9 cellular contexts compared by ENCODE assay signal in genomic region chr12:6295187-6295811, GRCh38. TPM values are rescaled to one million over a fixed set of nuclear protein-coding genes. Genes with fewer than 3 reads are reported as not detected.
DNase-seq lines count a peak whose midpoint lies in the region; ATAC-seq, FAIRE-seq and TF ChIP-seq lines count a peak whose summit lies in the region.
"Had no signal": no experiment of that assay in that cellular context is flagged by ENCODE, and none has a peak within 500 bp of the region (broad histone marks: within the 10 kb centered on the region; RNA-seq: fewer than 3 reads in every experiment).

No MANE protein-coding gene starts in this region.

- no peak overlapping the region for H3K4me3 ChIP-seq in A549
- no peak overlapping the region for H3K4me3 ChIP-seq in body of pancreas
- no peak overlapping the region for H3K4me3 ChIP-seq in testis

- H3K27me3 ChIP-seq in body of pancreas: no peaks in the 10 kb centered on the region
- no peaks in the 10 kb centered on the region for H3K27me3 ChIP-seq in testis

- peak; percentile 93 to 97 for DNase-seq in A549 (ENCODE audit: low read depth in 1 of 2, low spot score in 1 of 2)
- DNase-seq in HT1080 (ENCODE audit: low read depth): peak; percentile 87
- DNase-seq in body of pancreas: peak; percentile 62 to 83 (median 63)
- DNase-seq in left lobe of liver (ENCODE audit: low spot score): no peak
- DNase-seq in G401 (ENCODE audit: low spot score): no peak
- no peak for DNase-seq in testis
- no peak for DNase-seq in activated T-cell treated with anti-CD3 and anti-CD28 coated beads for 4 hours

- TF ChIP-seq EP300 in A549 (IDR thresholded peaks at IDR 0.05): no peak

- no peak for TF ChIP-seq RAD21 in A549 (conservative IDR thresholded peaks at IDR 0.05 in 1 of 2, IDR thresholded peaks at IDR 0.05 in 1 of 2)

- H3K36me3 ChIP-seq in body of pancreas (replicated peaks in 1 of 2; ENCODE audit: insufficient read depth in 1 of 2, low read depth in 2 of 2) (no peaks in the 10 kb centered on the region), testis (ENCODE audit: low read depth, missing control alignments) (no peaks in the 10 kb centered on the region)

- POLR2A ChIA-PET in A549 (lab: Yijun Ruan, JAX): interaction anchor here (1.0 to 1.5 kb wide), 2 partner anchors 15 to 25 kb away, joined by 3 to 6 read pairs; no protein-coding TSS in a partner anchor

- intact Hi-C loops in body of pancreas (cut with DNase I) (no loop called here), testis (cut with DNase I; ENCODE audit: low total_unique reads) (no loop called here)

- ATAC-seq in A549 (peak; percentile 92 to 94), body of pancreas (peak; percentile 89), left lobe of liver (peak; percentile 31), HG03442 (IDR thresholded peaks at IDR 0.05; ENCODE audit: unreplicated experiment) (no peak)

- in situ Hi-C loops in G401 (cut with HindIII; ENCODE audit: low sequenced_read_pairs): no loop called here

- H3K4me1 ChIP-seq in A549 (peaks cover 40% of the 10 kb centered on the region), body of pancreas (peaks cover 27% of the 10 kb centered on the region), testis (no peaks in the 10 kb centered on the region)

- WGBS in A549 (ENCODE audit: missing lambda C conversion rate): 49% methylated on average over 5 of the region's 5 CpGs
- WGBS in body of pancreas, 2 donors: 62 to 77% methylated on average over 5 of the region's 5 CpGs
- whole genome bisulfite sequencing in testis, 2 donors: 81 to 89% methylated on average over 5 of the region's 5 CpGs

- no peaks in the 10 kb centered on the region for H3K9me3 ChIP-seq in A549
- H3K9me3 ChIP-seq in body of pancreas: no peaks in the 10 kb centered on the region
- no peaks in the 10 kb centered on the region for H3K9me3 ChIP-seq in testis

- H3K4me2 ChIP-seq in A549: peak overlapping the region; percentile 63

- no peak for FAIRE-seq in A549 (lab: Jason Lieb, UNC)
- FAIRE-seq: G401.6 had no signal

- TF ChIP-seq CTCF in A549 (IDR thresholded peaks at IDR 0.05) (no peak), body of pancreas (IDR thresholded peaks at IDR 0.05) (no peak), testis (IDR thresholded peaks at IDR 0.05) (no peak)

- CTCF ChIA-PET in A549 (lab: Yijun Ruan, JAX): interaction anchor here (0.8 to 3.4 kb wide), 9 partner anchors 9 to 170 kb away, joined by 3 to 13 read pairs (median 6); partner anchors contain the start of gene PLEKHG6

- H3K27ac ChIP-seq in A549 (peak overlapping the region; percentile 75 to 85), body of pancreas (peak overlapping the region in 3 of 4 donors; percentile 76 to 85 (median 83)), testis (no peak overlapping the region)

- TF ChIP-seq POLR2A in A549 (IDR thresholded peaks at IDR 0.05; ENCODE audit: low read length): no peak
- peak in 2 of 3 donors; percentile 18 to 21 for TF ChIP-seq POLR2A in body of pancreas (IDR thresholded peaks at IDR 0.05)
- TF ChIP-seq POLR2A in testis (IDR thresholded peaks at IDR 0.05): no peak

TF ChIP-seq in A549, 52 proteins besides CTCF, POLR2A, EP300 and RAD21 (continues in another document):
- no peak for TF ChIP-seq NFE2L2 (conservative IDR thresholded peaks at IDR 0.05; ENCODE audit: low read length)
- TF ChIP-seq HES2 (IDR thresholded peaks at IDR 0.05): no peak
- peak; percentile 51; the same call in 1 of the 2 replicates for TF ChIP-seq MYC (IDR thresholded peaks at IDR 0.05; ENCODE audit: borderline replicate concordance, low read length)
- no peak for TF ChIP-seq CHD4 (IDR thresholded peaks at IDR 0.05; ENCODE audit: borderline replicate concordance)
- no peak for TF ChIP-seq HMGXB4 (CRISPR knock-in tag; IDR thresholded peaks at IDR 0.05; ENCODE audit: borderline replicate concordance)
- TF ChIP-seq KDM1A (IDR thresholded peaks at IDR 0.05; ENCODE audit: low read depth): no peak
- TF ChIP-seq FOSB (CRISPR knock-in tag; IDR thresholded peaks at IDR 0.05): 0 out of 2 replicates have a peak, but pooled peaks have one; percentile 18
- TF ChIP-seq HDAC2 (IDR thresholded peaks at IDR 0.05): no peak
- no peak for TF ChIP-seq RCOR1 (IDR thresholded peaks at IDR 0.05; ENCODE audit: low read depth, low read length)
- TF ChIP-seq HOXA7 (CRISPR knock-in tag; IDR thresholded peaks at IDR 0.05): no peak
- no peak for TF ChIP-seq REST (IDR thresholded peaks at IDR 0.05)

RNA-seq across cellular contexts. Expression of gene PLEKHG6, which starts 15.2 kb away (rescaled TPM):
- polyA plus RNA-seq in A549 (2011; rRNA removed) (0.25 and 0.31 TPM in 2 replicates), A549 (2017; fragmentation: RNase III; extraction: RNeasy Plus Mini Kit Qiagen cat#74134 plus additional on column Dnase treatment) (0.15 to 0.29 TPM (median 0.16 TPM) in 3 replicates), testis (ENCODE audit: insufficient read depth, low read depth, low replicate concordance) (2.2 TPM)
- polyA plus RNA-seq in A549 (2012; cell fraction: cytosol; rRNA removed): 0.26 and 0.70 TPM in 2 replicates
- polyA plus RNA-seq in A549 (2012; cell fraction: nucleus; rRNA removed): 0.26 and 0.33 TPM in 2 replicates
- polyA minus RNA-seq in A549 (2011; rRNA and poly(A)+ RNA removed): 0.41 and 0.88 TPM in 2 replicates
- total RNA-seq in HT1080 (2014; rRNA removed; shearing (Covaris generic)): 0.07 TPM in 1 of 2 replicates, not detected in the other
- polyA plus RNA-seq in HT1080 (2015; cell fraction: cytosol; rRNA removed): not detected in 2 replicates
- not detected in 2 replicates for polyA plus RNA-seq in HT1080 (2015; cell fraction: nucleus; rRNA removed)
- total RNA-seq in body of pancreas (10 to 100 TPM in 1 of 2 donors, 1 to 10 TPM in 1; 7.0 to 16.2 TPM), left lobe of liver (5.0 TPM), testis (1 to 10 TPM in 1 of 2 donors, under 1 TPM in 1; 0.87 to 2.0 TPM)
- 0.06 and 0.14 TPM in 2 replicates for total RNA-seq in G401 (2014; rRNA removed; shearing (Covaris generic))

RNA-seq across cellular contexts. Expression of gene TNFRSF1A, which starts 46.6 kb away (rescaled TPM):
- polyA plus RNA-seq in A549 (2011; rRNA removed): 460 and 621 TPM in 2 replicates
- polyA plus RNA-seq in A549 (2012; cell fraction: cytosol; rRNA removed): 275 and 344 TPM in 2 replicates
- 409 and 455 TPM in 2 replicates for polyA plus RNA-seq in A549 (2012; cell fraction: nucleus; rRNA removed)
- 324 to 416 TPM (median 367 TPM) in 3 replicates for polyA plus RNA-seq in A549 (2017; fragmentation: RNase III; extraction: RNeasy Plus Mini Kit Qiagen cat#74134 plus additional on column Dnase treatment)
- polyA minus RNA-seq in A549 (2011; rRNA and poly(A)+ RNA removed): 307 and 325 TPM in 2 replicates
- total RNA-seq in HT1080 (2014; rRNA removed; shearing (Covaris generic)): 124 and 209 TPM in 2 replicates
- polyA plus RNA-seq in HT1080 (2015; cell fraction: cytosol; rRNA removed): 228 and 247 TPM in 2 replicates
- 219 and 235 TPM in 2 replicates for polyA plus RNA-seq in HT1080 (2015; cell fraction: nucleus; rRNA removed)
- total RNA-seq in body of pancreas: 10 to 100 TPM; 54.5 to 92.0 TPM
- 76.0 TPM for total RNA-seq in left lobe of liver
- total RNA-seq in G401 (2014; rRNA removed; shearing (Covaris generic)): 87.6 and 118 TPM in 2 replicates
- total RNA-seq in testis: 100 to 1,000 TPM in 1 of 2 donors, 10 to 100 TPM in 1; 94.6 to 106 TPM
- 59.8 TPM for polyA plus RNA-seq in testis (ENCODE audit: insufficient read depth, low read depth, low replicate concordance)

Comparison
In these comparisons a context has a peak if more than half of its experiments do, and no peak if none do; other contexts are left out.
1. DNase-seq: peak in A549 (2 of 2), HT1080 (single experiment) and body of pancreas (4 of 4); none in left lobe of liver (single experiment), G401 (single experiment), testis (single experiment) and activated T-cell treated with anti-CD3 and anti-CD28 coated beads for 4 hours (single experiment).
2. H3K27ac ChIP-seq: peak in A549 (2 of 2) and body of pancreas (3 of 4); none in testis (0 of 2).
3. POLR2A ChIP-seq: peak in body of pancreas (2 of 3); none in A549 (single experiment) and testis (single experiment).